In the genomic region with DNA sequence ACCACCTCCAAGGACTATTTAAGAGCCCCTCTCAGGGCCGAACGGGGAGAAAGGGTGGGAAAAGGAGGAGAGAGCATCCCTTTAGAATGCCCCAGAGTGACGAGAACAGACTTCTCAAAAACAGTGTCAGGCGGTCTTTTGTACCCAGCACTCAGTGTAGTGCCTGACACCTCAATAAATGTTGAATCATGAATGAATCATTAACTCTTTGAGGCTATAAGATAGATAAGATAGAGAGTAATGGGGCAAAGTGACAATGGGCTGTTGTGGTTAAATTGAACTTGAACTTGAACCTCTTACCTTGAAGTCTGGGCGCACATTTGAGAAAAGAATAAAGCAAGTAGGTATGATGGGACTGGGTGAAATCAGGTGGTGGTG, we compare ENCODE assay signal across 1 cellular context.
TF ChIP-seq lines count a peak whose summit lies in the region.

No MANE protein-coding gene starts in this region.

TF ChIP-seq in SK-N-SH treated with all-trans-retinoic acid at 6 μM for 48 hours, 23 proteins besides CTCF, POLR2A, EP300 and RAD21 (continued from another document):
- TF ChIP-seq CSRNP3 (CRISPR knock-in tag; IDR thresholded peaks at IDR 0.05) = no peak
- TF ChIP-seq, protein P1, sequence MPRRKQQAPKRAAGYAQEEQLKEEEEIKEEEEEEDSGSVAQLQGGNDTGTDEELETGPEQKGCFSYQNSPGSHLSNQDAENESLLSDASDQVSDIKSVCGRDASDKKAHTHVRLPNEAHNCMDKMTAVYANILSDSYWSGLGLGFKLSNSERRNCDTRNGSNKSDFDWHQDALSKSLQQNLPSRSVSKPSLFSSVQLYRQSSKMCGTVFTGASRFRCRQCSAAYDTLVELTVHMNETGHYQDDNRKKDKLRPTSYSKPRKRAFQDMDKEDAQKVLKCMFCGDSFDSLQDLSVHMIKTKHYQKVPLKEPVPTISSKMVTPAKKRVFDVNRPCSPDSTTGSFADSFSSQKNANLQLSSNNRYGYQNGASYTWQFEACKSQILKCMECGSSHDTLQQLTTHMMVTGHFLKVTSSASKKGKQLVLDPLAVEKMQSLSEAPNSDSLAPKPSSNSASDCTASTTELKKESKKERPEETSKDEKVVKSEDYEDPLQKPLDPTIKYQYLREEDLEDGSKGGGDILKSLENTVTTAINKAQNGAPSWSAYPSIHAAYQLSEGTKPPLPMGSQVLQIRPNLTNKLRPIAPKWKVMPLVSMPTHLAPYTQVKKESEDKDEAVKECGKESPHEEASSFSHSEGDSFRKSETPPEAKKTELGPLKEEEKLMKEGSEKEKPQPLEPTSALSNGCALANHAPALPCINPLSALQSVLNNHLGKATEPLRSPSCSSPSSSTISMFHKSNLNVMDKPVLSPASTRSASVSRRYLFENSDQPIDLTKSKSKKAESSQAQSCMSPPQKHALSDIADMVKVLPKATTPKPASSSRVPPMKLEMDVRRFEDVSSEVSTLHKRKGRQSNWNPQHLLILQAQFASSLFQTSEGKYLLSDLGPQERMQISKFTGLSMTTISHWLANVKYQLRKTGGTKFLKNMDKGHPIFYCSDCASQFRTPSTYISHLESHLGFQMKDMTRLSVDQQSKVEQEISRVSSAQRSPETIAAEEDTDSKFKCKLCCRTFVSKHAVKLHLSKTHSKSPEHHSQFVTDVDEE (CRISPR knock-in tag; IDR thresholded peaks at IDR 0.05) = no peak
- TF ChIP-seq ZC3H10 (CRISPR knock-in tag; IDR thresholded peaks at IDR 0.05) = no peak
- TF ChIP-seq PATZ1 (CRISPR knock-in tag; IDR thresholded peaks at IDR 0.05; ENCODE audit: borderline replicate concordance) = no peak
- no peak for TF ChIP-seq CSDC2 (CRISPR knock-in tag; IDR thresholded peaks at IDR 0.05)
